In genomic region chr11:126585388-126586302, GRCh38 we compare ENCODE assay signal across 1 cellular context.
TF ChIP-seq lines count a peak whose summit lies in the region.

No MANE protein-coding gene starts in this region.

TF ChIP-seq in HepG2, 621 proteins besides CTCF, POLR2A, EP300 and RAD21 (continued from another document):
- TF ChIP-seq THAP9 (CRISPR knock-in tag; IDR thresholded peaks at IDR 0.05; ENCODE audit: borderline replicate concordance) (no peak), ZNF432 (CRISPR knock-in tag; IDR thresholded peaks at IDR 0.05; ENCODE audit: borderline replicate concordance) (no peak), MLLT10 (CRISPR knock-in tag; IDR thresholded peaks at IDR 0.05) (no peak), GABPB1 (CRISPR knock-in tag; IDR thresholded peaks at IDR 0.05) (no peak), ZNF879 (CRISPR knock-in tag; IDR thresholded peaks at IDR 0.05) (no peak), ZNF800 (CRISPR knock-in tag; IDR thresholded peaks at IDR 0.05) (no peak), ZNF260 (CRISPR knock-in tag; IDR thresholded peaks at IDR 0.05; ENCODE audit: borderline replicate concordance, low read depth) (no peak), SMC3 (IDR thresholded peaks at IDR 0.05; ENCODE audit: low read length) (no peak), ZNF83 (CRISPR knock-in tag; IDR thresholded peaks at IDR 0.05; ENCODE audit: borderline replicate concordance) (no peak)
- TF ChIP-seq, protein P1, sequence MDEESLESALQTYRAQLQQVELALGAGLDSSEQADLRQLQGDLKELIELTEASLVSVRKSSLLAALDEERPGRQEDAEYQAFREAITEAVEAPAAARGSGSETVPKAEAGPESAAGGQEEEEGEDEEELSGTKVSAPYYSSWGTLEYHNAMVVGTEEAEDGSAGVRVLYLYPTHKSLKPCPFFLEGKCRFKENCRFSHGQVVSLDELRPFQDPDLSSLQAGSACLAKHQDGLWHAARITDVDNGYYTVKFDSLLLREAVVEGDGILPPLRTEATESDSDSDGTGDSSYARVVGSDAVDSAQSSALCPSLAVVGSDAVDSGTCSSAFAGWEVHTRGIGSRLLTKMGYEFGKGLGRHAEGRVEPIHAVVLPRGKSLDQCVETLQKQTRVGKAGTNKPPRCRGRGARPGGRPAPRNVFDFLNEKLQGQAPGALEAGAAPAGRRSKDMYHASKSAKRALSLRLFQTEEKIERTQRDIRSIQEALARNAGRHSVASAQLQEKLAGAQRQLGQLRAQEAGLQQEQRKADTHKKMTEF (CRISPR knock-in tag; IDR thresholded peaks at IDR 0.05), result no peak
